9 cellular contexts compared by ENCODE assay signal in the genomic region with DNA sequence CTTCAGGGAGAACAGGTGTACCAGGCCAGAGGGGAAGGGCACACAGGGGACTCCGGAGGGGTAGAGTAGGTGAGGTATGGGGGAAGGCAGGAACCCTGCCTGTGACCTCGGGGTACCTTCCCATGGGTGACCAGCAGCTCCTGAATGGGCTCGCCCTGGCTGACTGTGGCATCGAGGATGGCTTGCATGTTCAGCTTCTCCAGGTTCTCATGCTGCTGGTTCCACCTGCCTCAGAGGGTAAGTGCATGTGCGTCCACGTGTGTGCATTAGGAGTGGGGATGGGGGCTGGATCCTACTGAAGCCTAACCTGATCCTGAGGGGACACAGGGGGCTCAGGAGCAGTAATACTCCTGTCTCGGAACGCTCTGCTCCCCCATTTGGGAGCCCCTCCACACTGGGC. TPM values are rescaled to one million over a fixed set of nuclear protein-coding genes. Genes with fewer than 3 reads are reported as not detected.
A peak's percentile ranks its signal among the peaks of the same experiment; 100 is the strongest.
DNase-seq lines count a peak whose midpoint lies in the region; ATAC-seq and TF ChIP-seq lines count a peak whose summit lies in the region.
"Had no signal": no experiment of that assay in that cellular context is flagged by ENCODE, and none has a peak within 500 bp of the region (broad histone marks: within the 10 kb centered on the region; RNA-seq: fewer than 3 reads in every experiment).

No MANE protein-coding gene starts in this region.

- no peak overlapping the region for H3K4me3 ChIP-seq in MG63
- peak overlapping the region in 1 of 2 donors; percentile 48 for H3K4me3 ChIP-seq in gastroesophageal sphincter

- POLR2A ChIA-PET in activated CD4-positive, alpha-beta memory T cell treated with anti-CD3 and anti-CD28 coated beads, Interleukin-2, amount 10 ng/mL, durations not matched to agents 7 days and 5 days (lab: Charles Lee), result interaction anchor here (0.7 to 32.1 kb wide), 9 partner anchors 10 to 268 kb away, joined by 3 to 704 read pairs (median 5); partner anchors contain the start of genes CISH, HEMK1, HYAL2 and HYAL3
- POLR2A ChIA-PET in activated CD4-positive, alpha-beta memory T cell treated with anti-CD3 and anti-CD28 coated beads for 36 hours (lab: Charles Lee), result no interaction called here

- CTCF ChIA-PET in activated CD4-positive, alpha-beta memory T cell treated with anti-CD3 and anti-CD28 coated beads, Interleukin-2, amount 10 ng/mL, durations not matched to agents 7 days and 5 days (lab: Charles Lee), result interaction anchor here (0.7 to 1.8 kb wide), 3 partner anchors 224 to 286 kb away, joined by 3 to 4 read pairs (median 3); partner anchors contain the start of gene HEMK1
- CTCF ChIA-PET in activated CD4-positive, alpha-beta memory T cell treated with anti-CD3 and anti-CD28 coated beads for 36 hours (lab: Charles Lee), result interaction anchor here (1.0 to 1.1 kb wide), 2 partner anchors 12 to 197 kb away, joined by 3 to 4 read pairs; no protein-coding TSS in a partner anchor

- no peak overlapping the region for H3K4me3 Mint-ChIP-seq in activated CD4-positive, alpha-beta memory T cell treated with anti-CD3 and anti-CD28 coated beads, Interleukin-2, amount 10 ng/mL, durations not matched to agents 7 days and 5 days
- no peak overlapping the region for H3K4me3 Mint-ChIP-seq in activated CD4-positive, alpha-beta memory T cell treated with anti-CD3 and anti-CD28 coated beads for 36 hours
- peak overlapping the region; percentile 80 for H3K4me3 Mint-ChIP-seq in activated T-helper 17 cell treated with anti-CD3 and anti-CD28 coated beads, Interleukin-2, amount 50 U/mL, for 72 hours
- peak overlapping the region in 3 of 5 donors; percentile 15 to 33 (median 33) for H3K4me3 Mint-ChIP-seq in immature natural killer cell
- peak overlapping the region; percentile 68 for H3K4me3 Mint-ChIP-seq in stimulated activated effector memory CD8-positive, alpha-beta T cell treated with anti-CD3 and anti-CD28 coated beads, Interleukin-12 subunit alpha, Interleukin-12 subunit beta, amount 100 ng/mL, for 72 hours

- H3K27me3 ChIP-seq in MG63, result no peaks in the 10 kb centered on the region
- H3K27me3 ChIP-seq in gastroesophageal sphincter, result no peaks in the 10 kb centered on the region

- H3K9me3 ChIP-seq in MG63 (no peaks in the 10 kb centered on the region), gastroesophageal sphincter (no peaks in the 10 kb centered on the region)

- H3K36me3 Mint-ChIP-seq in activated CD4-positive, alpha-beta memory T cell treated with anti-CD3 and anti-CD28 coated beads, Interleukin-2, amount 10 ng/mL, durations not matched to agents 7 days and 5 days (ENCODE audit: low read depth), result peaks cover 24% of the 10 kb centered on the region
- peaks cover 15% of the 10 kb centered on the region for H3K36me3 Mint-ChIP-seq in activated CD4-positive, alpha-beta memory T cell treated with anti-CD3 and anti-CD28 coated beads for 36 hours
- H3K36me3 Mint-ChIP-seq in activated T-helper 17 cell treated with anti-CD3 and anti-CD28 coated beads, Interleukin-2, amount 50 U/mL, for 72 hours (ENCODE audit: low read depth), result peaks cover 37% of the 10 kb centered on the region
- H3K36me3 Mint-ChIP-seq in immature natural killer cell, result peaks cover 0 to 10% (median 10%) of the 10 kb centered on the region in 3 donors
- peaks cover 42% of the 10 kb centered on the region for H3K36me3 Mint-ChIP-seq in stimulated activated effector memory CD8-positive, alpha-beta T cell treated with anti-CD3 and anti-CD28 coated beads, Interleukin-12 subunit alpha, Interleukin-12 subunit beta, amount 100 ng/mL, for 72 hours

- TF ChIP-seq CTCF in gastroesophageal sphincter (IDR thresholded peaks at IDR 0.05), result no peak

- peak overlapping the region; percentile 54 for H3K27ac Mint-ChIP-seq in activated CD4-positive, alpha-beta memory T cell treated with anti-CD3 and anti-CD28 coated beads, Interleukin-2, amount 10 ng/mL, durations not matched to agents 7 days and 5 days
- no peak overlapping the region for H3K27ac Mint-ChIP-seq in activated CD4-positive, alpha-beta memory T cell treated with anti-CD3 and anti-CD28 coated beads for 36 hours
- H3K27ac Mint-ChIP-seq in activated T-helper 17 cell treated with anti-CD3 and anti-CD28 coated beads, Interleukin-2, amount 50 U/mL, for 72 hours, result no peak overlapping the region
- H3K27ac Mint-ChIP-seq in immature natural killer cell, result peak overlapping the region in 2 of 6 donors; percentile 40 to 70
- H3K27ac Mint-ChIP-seq in stimulated activated effector memory CD8-positive, alpha-beta T cell treated with anti-CD3 and anti-CD28 coated beads, Interleukin-12 subunit alpha, Interleukin-12 subunit beta, amount 100 ng/mL, for 72 hours, result no peak overlapping the region

- peaks cover 79% of the 10 kb centered on the region for H3K4me1 Mint-ChIP-seq in activated CD4-positive, alpha-beta memory T cell treated with anti-CD3 and anti-CD28 coated beads, Interleukin-2, amount 10 ng/mL, durations not matched to agents 7 days and 5 days
- peaks cover 41% of the 10 kb centered on the region for H3K4me1 Mint-ChIP-seq in activated CD4-positive, alpha-beta memory T cell treated with anti-CD3 and anti-CD28 coated beads for 36 hours (ENCODE audit: low read depth)
- H3K4me1 Mint-ChIP-seq in activated T-helper 17 cell treated with anti-CD3 and anti-CD28 coated beads, Interleukin-2, amount 50 U/mL, for 72 hours, result peaks cover 16% of the 10 kb centered on the region
- H3K4me1 Mint-ChIP-seq in immature natural killer cell, result peaks cover 76 to 82% of the 10 kb centered on the region in 2 donors
- H3K4me1 Mint-ChIP-seq in stimulated activated effector memory CD8-positive, alpha-beta T cell treated with anti-CD3 and anti-CD28 coated beads, Interleukin-12 subunit alpha, Interleukin-12 subunit beta, amount 100 ng/mL, for 72 hours, result peaks cover 70% of the 10 kb centered on the region

- no peaks in the 10 kb centered on the region for H3K27me3 Mint-ChIP-seq in activated CD4-positive, alpha-beta memory T cell treated with anti-CD3 and anti-CD28 coated beads, Interleukin-2, amount 10 ng/mL, durations not matched to agents 7 days and 5 days
- no peaks in the 10 kb centered on the region for H3K27me3 Mint-ChIP-seq in activated CD4-positive, alpha-beta memory T cell treated with anti-CD3 and anti-CD28 coated beads for 36 hours
- no peaks in the 10 kb centered on the region for H3K27me3 Mint-ChIP-seq in activated T-helper 17 cell treated with anti-CD3 and anti-CD28 coated beads, Interleukin-2, amount 50 U/mL, for 72 hours
- H3K27me3 Mint-ChIP-seq in immature natural killer cell (ENCODE audit: low read depth in 3 of 3), result peaks cover 9 to 15% (median 10%) of the 10 kb centered on the region in 3 donors

- ATAC-seq in activated T-helper 17 cell treated with anti-CD3 and anti-CD28 coated beads, Interleukin-2, amount 50 U/mL, for 72 hours (replicated peaks), result no peak
- no peak for ATAC-seq in stimulated activated effector memory CD8-positive, alpha-beta T cell treated with anti-CD3 and anti-CD28 coated beads, Interleukin-12 subunit alpha, Interleukin-12 subunit beta, amount 100 ng/mL, for 72 hours
- no peak for ATAC-seq in gastroesophageal sphincter

- intact Hi-C loops in activated CD4-positive, alpha-beta memory T cell treated with anti-CD3 and anti-CD28 coated beads for 36 hours (cut with micrococcal nuclease), result no loop called here

- TF ChIP-seq POLR2A in gastroesophageal sphincter (IDR thresholded peaks at IDR 0.05), result no peak

- DNase-seq in activated CD4-positive, alpha-beta memory T cell treated with anti-CD3 and anti-CD28 coated beads, Interleukin-2, amount 10 ng/mL, durations not matched to agents 7 days and 5 days, result no peak
- DNase-seq in activated CD4-positive, alpha-beta memory T cell treated with anti-CD3 and anti-CD28 coated beads for 36 hours, result no peak
- DNase-seq in immature natural killer cell (no peak), MG63 (no peak), occipital lobe (lab: John Stamatoyannopoulos, UW) (no peak)
- peak in 1 of 2 donors; percentile 58 for DNase-seq in stimulated activated effector memory CD8-positive, alpha-beta T cell treated with anti-CD3 and anti-CD28 coated beads, Interleukin-12 subunit alpha, Interleukin-12 subunit beta, amount 100 ng/mL, for 72 hours (ENCODE audit: low spot score in 2 of 2)
- DNase-seq: NCI-H1694 had no signal

- H3K27ac ChIP-seq in gastroesophageal sphincter, result no peak overlapping the region

- H3K36me3 ChIP-seq in MG63 (no peaks in the 10 kb centered on the region; the same call in 1 of the 2 replicates), gastroesophageal sphincter (peaks cover 0 to 20% of the 10 kb centered on the region in 2 donors)

- peaks cover 0 to 68% (median 37%) of the 10 kb centered on the region in 3 donors for H3K4me1 ChIP-seq in gastroesophageal sphincter

- H3K9me3 Mint-ChIP-seq in activated CD4-positive, alpha-beta memory T cell treated with anti-CD3 and anti-CD28 coated beads, Interleukin-2, amount 10 ng/mL, durations not matched to agents 7 days and 5 days, result no peaks in the 10 kb centered on the region
- no peaks in the 10 kb centered on the region for H3K9me3 Mint-ChIP-seq in activated CD4-positive, alpha-beta memory T cell treated with anti-CD3 and anti-CD28 coated beads for 36 hours
- no peaks in the 10 kb centered on the region for H3K9me3 Mint-ChIP-seq in activated T-helper 17 cell treated with anti-CD3 and anti-CD28 coated beads, Interleukin-2, amount 50 U/mL, for 72 hours
- no peaks in the 10 kb centered on the region for H3K9me3 Mint-ChIP-seq in immature natural killer cell
- H3K9me3 Mint-ChIP-seq in stimulated activated effector memory CD8-positive, alpha-beta T cell treated with anti-CD3 and anti-CD28 coated beads, Interleukin-12 subunit alpha, Interleukin-12 subunit beta, amount 100 ng/mL, for 72 hours, result no peaks in the 10 kb centered on the region

- 52 to 65% methylated on average over 4 to 6 of the region's 8 CpGs for WGBS in gastroesophageal sphincter (ENCODE audit: low coverage in 1 of 2), 2 donors

- no peak for TF ChIP-seq EP300 in gastroesophageal sphincter (IDR thresholded peaks at IDR 0.05)

RNA-seq across cellular contexts. Expression of gene ZMYND10, which starts 0.5 kb away (rescaled TPM):
- total RNA-seq in activated CD4-positive, alpha-beta memory T cell treated with anti-CD3 and anti-CD28 coated beads, Interleukin-2, amount 10 ng/mL, durations not matched to agents 7 days and 5 days, result 1 to 10 TPM; 1.7 to 3.2 TPM
- total RNA-seq in activated CD4-positive, alpha-beta memory T cell treated with anti-CD3 and anti-CD28 coated beads for 36 hours, result under 1 TPM; 0.94 to 1.00 TPM
- 10 to 100 TPM in 1 of 2 donors, 1 to 10 TPM in 1; 3.9 to 10.9 TPM for total RNA-seq in activated T-helper 17 cell treated with anti-CD3 and anti-CD28 coated beads, Interleukin-2, amount 50 U/mL, for 72 hours
- polyA plus RNA-seq in immature natural killer cell, result 1 to 10 TPM; 2.3 to 3.7 (median 3.6) TPM
- 0.43 TPM in 1 of 2 replicates, not detected in the other for total RNA-seq in MG63 (2014; rRNA removed; shearing (Covaris generic); ENCODE audit: low replicate concordance)
- total RNA-seq in occipital lobe, result 2.5 TPM
- total RNA-seq in gastroesophageal sphincter, result under 1 TPM in 1 of 4 donors, not detected in 3; 0.54 TPM

RNA-seq across cellular contexts. Expression of gene RASSF1, which starts 4.4 kb away (rescaled TPM):
- total RNA-seq in activated CD4-positive, alpha-beta memory T cell treated with anti-CD3 and anti-CD28 coated beads, Interleukin-2, amount 10 ng/mL, durations not matched to agents 7 days and 5 days, result 100 to 1,000 TPM; 157 to 160 TPM
- 10 to 100 TPM; 48.8 to 52.6 TPM for total RNA-seq in activated CD4-positive, alpha-beta memory T cell treated with anti-CD3 and anti-CD28 coated beads for 36 hours
- total RNA-seq in activated T-helper 17 cell treated with anti-CD3 and anti-CD28 coated beads, Interleukin-2, amount 50 U/mL, for 72 hours, result 100 to 1,000 TPM in 1 of 2 donors, 10 to 100 TPM in 1; 85.8 to 139 TPM
- polyA plus RNA-seq in immature natural killer cell, result 100 to 1,000 TPM; 172 to 253 (median 187) TPM
- 17.5 and 42.0 TPM in 2 replicates for total RNA-seq in MG63 (2014; rRNA removed; shearing (Covaris generic); ENCODE audit: low replicate concordance)
- 7.8 TPM for total RNA-seq in occipital lobe
- 10 to 100 TPM; 24.5 to 40.3 (median 26.9) TPM for total RNA-seq in gastroesophageal sphincter

RNA-seq across cellular contexts. Expression of gene NPRL2, which starts 5.6 kb away (rescaled TPM):
- 10 to 100 TPM; 48.8 to 50.1 TPM for total RNA-seq in activated CD4-positive, alpha-beta memory T cell treated with anti-CD3 and anti-CD28 coated beads, Interleukin-2, amount 10 ng/mL, durations not matched to agents 7 days and 5 days
- 10 to 100 TPM; 33.2 to 35.8 TPM for total RNA-seq in activated CD4-positive, alpha-beta memory T cell treated with anti-CD3 and anti-CD28 coated beads for 36 hours
- total RNA-seq in activated T-helper 17 cell treated with anti-CD3 and anti-CD28 coated beads, Interleukin-2, amount 50 U/mL, for 72 hours, result 10 to 100 TPM; 50.2 to 96.5 TPM
- 100 to 1,000 TPM in 2 of 3 donors, 10 to 100 TPM in 1; 77.5 to 104 (median 101) TPM for polyA plus RNA-seq in immature natural killer cell
- total RNA-seq in MG63 (2014; rRNA removed; shearing (Covaris generic); ENCODE audit: low replicate concordance), result 14.3 and 16.0 TPM in 2 replicates
- 19.0 TPM for total RNA-seq in occipital lobe
- total RNA-seq in gastroesophageal sphincter, result 10 to 100 TPM; 14.0 to 26.6 (median 19.5) TPM

RNA-seq across cellular contexts. Expression of gene CYB561D2, which starts 5.7 kb away (rescaled TPM):
- total RNA-seq in activated CD4-positive, alpha-beta memory T cell treated with anti-CD3 and anti-CD28 coated beads, Interleukin-2, amount 10 ng/mL, durations not matched to agents 7 days and 5 days, result 10 to 100 TPM; 37.1 to 39.7 TPM
- 10 to 100 TPM; 17.8 to 20.1 TPM for total RNA-seq in activated CD4-positive, alpha-beta memory T cell treated with anti-CD3 and anti-CD28 coated beads for 36 hours
- 10 to 100 TPM; 35.6 to 40.8 TPM for total RNA-seq in activated T-helper 17 cell treated with anti-CD3 and anti-CD28 coated beads, Interleukin-2, amount 50 U/mL, for 72 hours
- polyA plus RNA-seq in immature natural killer cell, result 100 to 1,000 TPM; 120 to 158 (median 131) TPM
- 21.9 and 35.5 TPM in 2 replicates for total RNA-seq in MG63 (2014; rRNA removed; shearing (Covaris generic); ENCODE audit: low replicate concordance)
- total RNA-seq in occipital lobe (10.0 TPM), gastroesophageal sphincter (10 to 100 TPM in 1 of 4 donors, 1 to 10 TPM in 3; 4.7 to 10.9 (median 9.0) TPM)

RNA-seq across cellular contexts. Expression of gene TMEM115, which starts 14.3 kb away (rescaled TPM):
- 10 to 100 TPM; 22.1 to 22.7 TPM for total RNA-seq in activated CD4-positive, alpha-beta memory T cell treated with anti-CD3 and anti-CD28 coated beads, Interleukin-2, amount 10 ng/mL, durations not matched to agents 7 days and 5 days
- 10 to 100 TPM; 16.0 TPM for total RNA-seq in activated CD4-positive, alpha-beta memory T cell treated with anti-CD3 and anti-CD28 coated beads for 36 hours
- 10 to 100 TPM; 14.3 to 21.9 TPM for total RNA-seq in activated T-helper 17 cell treated with anti-CD3 and anti-CD28 coated beads, Interleukin-2, amount 50 U/mL, for 72 hours
- polyA plus RNA-seq in immature natural killer cell, result 10 to 100 TPM; 27.9 to 48.6 (median 36.6) TPM
- total RNA-seq in MG63 (2014; rRNA removed; shearing (Covaris generic); ENCODE audit: low replicate concordance), result 18.7 and 24.1 TPM in 2 replicates
- total RNA-seq in occipital lobe, result 19.8 TPM
- 10 to 100 TPM; 41.1 to 66.2 (median 55.7) TPM for total RNA-seq in gastroesophageal sphincter

Comparison
In these comparisons a context has a peak if more than half of its experiments do, and no peak if none do; other contexts are left out.
1. H3K4me3 Mint-ChIP-seq: peak in activated T-helper 17 cell treated with anti-CD3 and anti-CD28 coated beads, Interleukin-2, amount 50 U/mL, for 72 hours (single experiment), immature natural killer cell (3 of 5) and stimulated activated effector memory CD8-positive, alpha-beta T cell treated with anti-CD3 and anti-CD28 coated beads, Interleukin-12 subunit alpha, Interleukin-12 subunit beta, amount 100 ng/mL, for 72 hours (single experiment); none in activated CD4-positive, alpha-beta memory T cell treated with anti-CD3 and anti-CD28 coated beads, Interleukin-2, amount 10 ng/mL, durations not matched to agents 7 days and 5 days (single experiment) and activated CD4-positive, alpha-beta memory T cell treated with anti-CD3 and anti-CD28 coated beads for 36 hours (single experiment).